ENCODE assay signal across 20 cellular contexts in genomic region chr6:154245542-154245941, GRCh38.
DNase-seq lines count a peak whose midpoint lies in the region; ATAC-seq, FAIRE-seq and TF ChIP-seq lines count a peak whose summit lies in the region.
"Had no signal": no experiment of that assay in that cellular context is flagged by ENCODE, and none has a peak within 500 bp of the region (broad histone marks: within the 10 kb centered on the region; RNA-seq: fewer than 3 reads in every experiment).

No MANE protein-coding gene starts in this region.

- peak overlapping the region; percentile 96 to 99 (median 98) for H3K4me3 Mint-ChIP-seq in CD4-positive, CD25-positive, alpha-beta regulatory T cell
- H3K4me3 Mint-ChIP-seq in activated naive CD8-positive, alpha-beta T cell treated with anti-CD3 and anti-CD28 coated beads, Interleukin-2, amount 10 ng/mL, durations not matched to agents 7 days and 5 days: peak overlapping the region; percentile 95
- no peak overlapping the region for H3K4me3 Mint-ChIP-seq in HFFc6
- H3K4me3 Mint-ChIP-seq: memory B cell had no signal

- H3K27ac Mint-ChIP-seq in CD4-positive, CD25-positive, alpha-beta regulatory T cell: peak overlapping the region; percentile 95 to 98 (median 95)
- H3K27ac Mint-ChIP-seq in activated naive CD8-positive, alpha-beta T cell treated with anti-CD3 and anti-CD28 coated beads, Interleukin-2, amount 10 ng/mL, durations not matched to agents 7 days and 5 days: peak overlapping the region; percentile 97
- no peak overlapping the region for H3K27ac Mint-ChIP-seq in HFFc6
- H3K27ac Mint-ChIP-seq: memory B cell had no signal

- peak overlapping the region; percentile 91 for H3K27ac ChIP-seq in CD4-positive, CD25-positive, alpha-beta regulatory T cell (ENCODE audit: insufficient read depth, low read length, poor library complexity, severe bottlenecking)
- H3K27ac ChIP-seq in muscle layer of duodenum (ENCODE audit: low read length): peak overlapping the region; percentile 8
- H3K27ac ChIP-seq: pancreas, SJSA1, suprapubic skin had no signal

- H3K4me3 ChIP-seq in CD4-positive, CD25-positive, alpha-beta regulatory T cell (ENCODE audit: low read depth, low read length): peak overlapping the region; percentile 100
- peak overlapping the region in 1 of 2 donors; percentile 30 for H3K4me3 ChIP-seq in muscle layer of duodenum (ENCODE audit: low read depth in 1 of 2, low read length in 2 of 2)
- H3K4me3 ChIP-seq: SJSA1, smooth muscle cell had no signal

- H3K9me3 ChIP-seq in CD4-positive, CD25-positive, alpha-beta regulatory T cell (ENCODE audit: control insufficient read depth in 2 of 2, low read length in 2 of 2): no peaks in the 10 kb centered on the region
- no peaks in the 10 kb centered on the region for H3K9me3 ChIP-seq in muscle layer of duodenum (ENCODE audit: control insufficient read depth in 1 of 2, low read length in 2 of 2)
- H3K9me3 ChIP-seq: pancreas, SJSA1, suprapubic skin had no signal

- POLR2A ChIA-PET in activated naive CD8-positive, alpha-beta T cell treated with anti-CD3 and anti-CD28 coated beads, Interleukin-2, amount 10 ng/mL, durations not matched to agents 7 days and 5 days (lab: Charles Lee): interaction anchor here (0.7 to 4.8 kb wide), 2 partner anchors 12 to 16 kb away, joined by 3 to 56 read pairs; no protein-coding TSS in a partner anchor

- ATAC-seq in CD4-positive, CD25-positive, alpha-beta regulatory T cell (ENCODE audit: low read depth in 2 of 2): no peak
- no peak for ATAC-seq in activated naive CD8-positive, alpha-beta T cell treated with anti-CD3 and anti-CD28 coated beads, Interleukin-2, amount 10 ng/mL, durations not matched to agents 7 days and 5 days (ENCODE audit: low read depth)
- ATAC-seq in HG03280 (IDR thresholded peaks at IDR 0.05; ENCODE audit: unreplicated experiment): no peak
- ATAC-seq: HepG2, pancreas had no signal

- peaks cover 45% of the 10 kb centered on the region for H3K36me3 Mint-ChIP-seq in CD4-positive, CD25-positive, alpha-beta regulatory T cell
- peaks cover 19% of the 10 kb centered on the region for H3K36me3 Mint-ChIP-seq in activated naive CD8-positive, alpha-beta T cell treated with anti-CD3 and anti-CD28 coated beads, Interleukin-2, amount 10 ng/mL, durations not matched to agents 7 days and 5 days
- no peaks in the 10 kb centered on the region for H3K36me3 Mint-ChIP-seq in HFFc6 (ENCODE audit: low read depth)
- H3K36me3 Mint-ChIP-seq: memory B cell had no signal

- DNase-seq in CD4-positive, CD25-positive, alpha-beta regulatory T cell: peak in 1 of 3 donors; percentile 43
- DNase-seq in activated naive CD8-positive, alpha-beta T cell treated with anti-CD3 and anti-CD28 coated beads, Interleukin-2, amount 10 ng/mL, durations not matched to agents 7 days and 5 days: no peak
- DNase-seq in HFFc6 (no peak), GM12892 (ENCODE audit: insufficient read length) (no peak), GOT3 (lab: John Stamatoyannopoulos, UW) (no peak)
- DNase-seq: AML-193; DMS79 treated with DMSO at 0.1 percent for 48 hours; effector CD4-positive, alpha-beta T cell; foreskin melanocyte; NCI-H1105 treated with DMSO at 0.1 percent for 48 hours; NCI-H2227 treated with DMSO at 0.1 percent for 48 hours; pancreas had no signal

- H3K36me3 ChIP-seq in CD4-positive, CD25-positive, alpha-beta regulatory T cell (ENCODE audit: control insufficient read depth, insufficient read depth, low read length): peaks cover 12% of the 10 kb centered on the region
- H3K36me3 ChIP-seq in muscle layer of duodenum (ENCODE audit: control insufficient read depth in 1 of 2, insufficient read depth in 2 of 2, low read length in 2 of 2): no peaks in the 10 kb centered on the region
- H3K36me3 ChIP-seq: pancreas, SJSA1, suprapubic skin had no signal

- FAIRE-seq in GM12892 (lab: Jason Lieb, UNC): no peak
- FAIRE-seq: HepG2, pancreas had no signal

- H3K4me1 Mint-ChIP-seq in CD4-positive, CD25-positive, alpha-beta regulatory T cell: peaks cover 26 to 68% (median 50%) of the 10 kb centered on the region in 4 donors
- H3K4me1 Mint-ChIP-seq in activated naive CD8-positive, alpha-beta T cell treated with anti-CD3 and anti-CD28 coated beads, Interleukin-2, amount 10 ng/mL, durations not matched to agents 7 days and 5 days: peaks cover 69% of the 10 kb centered on the region
- no peaks in the 10 kb centered on the region for H3K4me1 Mint-ChIP-seq in HFFc6 (ENCODE audit: low read depth)

- no peaks in the 10 kb centered on the region for H3K27me3 ChIP-seq in CD4-positive, CD25-positive, alpha-beta regulatory T cell (ENCODE audit: control insufficient read depth, insufficient read depth, low read length)
- no peaks in the 10 kb centered on the region for H3K27me3 ChIP-seq in muscle layer of duodenum (ENCODE audit: low read depth, low read length)
- H3K27me3 ChIP-seq: pancreas, suprapubic skin had no signal

- H3K27me3 Mint-ChIP-seq in CD4-positive, CD25-positive, alpha-beta regulatory T cell: no peaks in the 10 kb centered on the region
- H3K27me3 Mint-ChIP-seq in activated naive CD8-positive, alpha-beta T cell treated with anti-CD3 and anti-CD28 coated beads, Interleukin-2, amount 10 ng/mL, durations not matched to agents 7 days and 5 days: no peaks in the 10 kb centered on the region
- peaks cover 18% of the 10 kb centered on the region for H3K27me3 Mint-ChIP-seq in HFFc6 (ENCODE audit: insufficient read depth)

- H3K9me3 Mint-ChIP-seq in CD4-positive, CD25-positive, alpha-beta regulatory T cell: peaks cover 0 to 7% (median 0%) of the 10 kb centered on the region in 7 donors
- no peaks in the 10 kb centered on the region for H3K9me3 Mint-ChIP-seq in activated naive CD8-positive, alpha-beta T cell treated with anti-CD3 and anti-CD28 coated beads, Interleukin-2, amount 10 ng/mL, durations not matched to agents 7 days and 5 days
- no peaks in the 10 kb centered on the region for H3K9me3 Mint-ChIP-seq in HFFc6

- peak; percentile 11 for TF ChIP-seq POLR2A in GM19099 (IDR thresholded peaks at IDR 0.05; ENCODE audit: extremely low read depth, insufficient read length, low read depth)
- TF ChIP-seq POLR2A in GM12892 (IDR thresholded peaks at IDR 0.05; ENCODE audit: low read depth, low read length): no peak

- no peak for TF ChIP-seq CTCF in HFFc6 (IDR thresholded peaks at IDR 0.05)

- peaks cover 69% of the 10 kb centered on the region for H3K4me1 ChIP-seq in CD4-positive, CD25-positive, alpha-beta regulatory T cell (ENCODE audit: control insufficient read depth, insufficient read depth, low read length, poor library complexity, severe bottlenecking)
- H3K4me1 ChIP-seq in muscle layer of duodenum (ENCODE audit: control insufficient read depth in 1 of 2, insufficient read depth in 2 of 2, low read length in 2 of 2): no peaks in the 10 kb centered on the region
- H3K4me1 ChIP-seq: SJSA1, suprapubic skin had no signal
